Comparison of ENCODE assay signal across 10 cellular contexts in genomic region chr17:45311406-45311761, GRCh38. TPM values are rescaled to one million over a fixed set of nuclear protein-coding genes. Genes with fewer than 3 reads are reported as not detected.
DNase-seq lines count a peak whose midpoint lies in the region; ATAC-seq and TF ChIP-seq lines count a peak whose summit lies in the region.
"Had no signal": no experiment of that assay in that cellular context is flagged by ENCODE, and none has a peak within 500 bp of the region (broad histone marks: within the 10 kb centered on the region; RNA-seq: fewer than 3 reads in every experiment).

No MANE protein-coding gene starts in this region.

- H3K27ac ChIP-seq in lung (ENCODE audit: low read depth in 1 of 2, low read length in 1 of 2) = peak overlapping the region; percentile 78 to 96

- H3K4me3 Mint-ChIP-seq in activated naive CD4-positive, alpha-beta T cell treated with anti-CD3 and anti-CD28 coated beads, Interleukin-2, amount 50 U/mL, for 24 hours = peak overlapping the region; percentile 71
- peak overlapping the region; percentile 96 for H3K4me3 Mint-ChIP-seq in activated naive CD8-positive, alpha-beta T cell
- peak overlapping the region; percentile 13 for H3K4me3 Mint-ChIP-seq in type B pancreatic cell

- no peaks in the 10 kb centered on the region for H3K36me3 ChIP-seq in lung (ENCODE audit: control insufficient read depth in 2 of 2, insufficient read depth in 2 of 2, low read length in 2 of 2)

- peak overlapping the region; percentile 88 for H3K27ac Mint-ChIP-seq in activated naive CD4-positive, alpha-beta T cell treated with anti-CD3 and anti-CD28 coated beads, Interleukin-2, amount 50 U/mL, for 24 hours
- peak overlapping the region; percentile 99 for H3K27ac Mint-ChIP-seq in activated naive CD8-positive, alpha-beta T cell
- peak overlapping the region; percentile 70 for H3K27ac Mint-ChIP-seq in type B pancreatic cell

- H3K27me3 ChIP-seq in lung (ENCODE audit: control insufficient read depth, insufficient read depth) = no peaks in the 10 kb centered on the region

- peaks cover 82% of the 10 kb centered on the region for H3K4me1 Mint-ChIP-seq in activated naive CD4-positive, alpha-beta T cell treated with anti-CD3 and anti-CD28 coated beads, Interleukin-2, amount 50 U/mL, for 24 hours
- H3K4me1 Mint-ChIP-seq in activated naive CD8-positive, alpha-beta T cell (ENCODE audit: low read depth) = peaks cover 71% of the 10 kb centered on the region
- peaks cover 59% of the 10 kb centered on the region for H3K4me1 Mint-ChIP-seq in type B pancreatic cell (ENCODE audit: unreplicated experiment)

- no peak overlapping the region for H3K4me3 ChIP-seq in lung

- DNase-seq in activated naive CD4-positive, alpha-beta T cell (lab: John Stamatoyannopoulos, UW) = no peak
- DNase-seq in lung (ENCODE audit: low spot score) (no peak), type B pancreatic cell (ENCODE audit: extremely low spot score, unreplicated experiment) (no peak), NCI-H2107 (lab: John Stamatoyannopoulos, UW) (no peak), iPS-NIHi7 (ENCODE audit: extremely low spot score) (no peak)

- H3K4me1 ChIP-seq in lung (ENCODE audit: control insufficient read depth in 2 of 2, insufficient read depth in 2 of 2, low read length in 2 of 2) = peaks cover 40 to 56% of the 10 kb centered on the region in 2 donors

- peaks cover 13% of the 10 kb centered on the region for H3K36me3 Mint-ChIP-seq in activated naive CD4-positive, alpha-beta T cell treated with anti-CD3 and anti-CD28 coated beads, Interleukin-2, amount 50 U/mL, for 24 hours
- peaks cover 31% of the 10 kb centered on the region for H3K36me3 Mint-ChIP-seq in activated naive CD8-positive, alpha-beta T cell
- peaks cover 14% of the 10 kb centered on the region for H3K36me3 Mint-ChIP-seq in type B pancreatic cell

- H3K9me3 Mint-ChIP-seq in activated naive CD4-positive, alpha-beta T cell treated with anti-CD3 and anti-CD28 coated beads, Interleukin-2, amount 50 U/mL, for 24 hours = no peaks in the 10 kb centered on the region
- no peaks in the 10 kb centered on the region for H3K9me3 Mint-ChIP-seq in activated naive CD8-positive, alpha-beta T cell (ENCODE audit: low read depth)
- H3K9me3 Mint-ChIP-seq in type B pancreatic cell = no peaks in the 10 kb centered on the region

- WGBS in lung, 2 donors = 70 to 76% methylated on average over 4 of the region's 4 CpGs

- peaks cover 0 to 2% of the 10 kb centered on the region in 2 donors for H3K9me3 ChIP-seq in lung (ENCODE audit: control insufficient read depth in 2 of 2, insufficient read depth in 1 of 2, low read length in 1 of 2)

- TF ChIP-seq CTCF in lung (IDR thresholded peaks at IDR 0.05; ENCODE audit: control extremely low read depth, extremely low read depth) = no peak
- no peak for TF ChIP-seq CTCF in type B pancreatic cell (conservative IDR thresholded peaks at IDR 0.05)

- no peaks in the 10 kb centered on the region for H3K27me3 Mint-ChIP-seq in activated naive CD4-positive, alpha-beta T cell treated with anti-CD3 and anti-CD28 coated beads, Interleukin-2, amount 50 U/mL, for 24 hours
- H3K27me3 Mint-ChIP-seq in activated naive CD8-positive, alpha-beta T cell = no peaks in the 10 kb centered on the region
- no peaks in the 10 kb centered on the region for H3K27me3 Mint-ChIP-seq in type B pancreatic cell

- ATAC-seq in lung (ENCODE audit: insufficient read depth, low FRiP score) (no peak), GM18870 (IDR thresholded peaks at IDR 0.05; ENCODE audit: unreplicated experiment) (no peak)

RNA-seq across cellular contexts. Expression of gene MAP3K14, which starts 5.4 kb away (rescaled TPM):
- total RNA-seq in lung (10 to 100 TPM in 1 of 2 donors, 1 to 10 TPM in 1; 5.9 to 13.5 TPM), type B pancreatic cell (ENCODE audit: low replicate concordance) (10.4 and 11.2 TPM in 2 replicates)
- 1 to 10 TPM; 6.4 to 9.2 TPM for polyA plus RNA-seq in lung

RNA-seq across cellular contexts. Expression of gene SPATA32, which starts 49.5 kb away (rescaled TPM):
- total RNA-seq in lung (under 1 TPM in 1 of 2 donors, not detected in 1; 0.21 TPM), type B pancreatic cell (ENCODE audit: low replicate concordance) (not detected in 2 replicates)
- polyA plus RNA-seq in lung = under 1 TPM; 0.08 to 0.40 TPM
- total RNA-seq: RPMI7951, subcutaneous adipose tissue had no signal

Comparison
In these comparisons a context has a peak if more than half of its experiments do, and no peak if none do; other contexts are left out.
1. H3K4me3 Mint-ChIP-seq: peak in every context shown above with its lines; median percentile 96 in activated naive CD8-positive, alpha-beta T cell; 71 in activated naive CD4-positive, alpha-beta T cell treated with anti-CD3 and anti-CD28 coated beads, Interleukin-2, amount 50 U/mL, for 24 hours; 13 in type B pancreatic cell.